1 cellular context compared by ENCODE assay signal in the genomic region with DNA sequence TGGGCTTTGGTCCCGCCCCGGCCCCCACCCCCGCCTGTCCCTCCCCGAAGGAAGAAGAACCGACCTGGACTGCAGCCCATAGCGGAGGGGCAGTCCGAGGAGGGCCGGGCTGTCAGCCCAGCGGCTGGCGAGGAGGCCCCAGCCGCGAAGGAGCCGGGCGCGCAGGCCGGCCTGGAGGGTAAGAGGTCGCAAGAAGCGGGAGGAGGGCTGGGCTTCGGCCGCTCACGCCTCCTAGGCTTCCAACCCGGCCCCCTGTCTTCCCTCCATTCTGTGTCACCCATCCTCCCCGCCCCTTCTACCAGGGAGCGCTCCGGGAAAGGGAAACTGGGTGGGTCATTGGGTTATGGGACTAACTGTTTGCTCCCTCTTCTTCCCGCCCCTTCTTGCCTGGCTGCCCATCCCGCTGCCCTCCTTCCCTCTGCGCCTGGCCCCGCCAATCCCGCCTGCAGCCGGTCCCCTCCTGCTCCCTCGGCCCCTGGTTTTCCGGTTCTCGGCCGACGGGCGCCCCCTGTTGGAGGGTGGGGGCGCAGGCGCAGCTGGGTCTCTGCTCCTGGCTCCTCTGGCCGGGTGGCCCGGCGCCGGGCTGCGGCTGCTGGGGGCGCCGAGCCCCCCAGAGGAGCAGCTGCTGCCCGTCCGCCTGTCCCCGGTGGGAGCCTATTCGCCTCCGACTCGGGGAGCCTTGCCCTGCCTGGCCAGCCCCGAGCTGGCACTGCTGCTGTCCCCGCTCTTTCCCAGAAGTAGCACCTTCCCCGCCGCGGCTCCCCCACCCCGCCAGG.
TF ChIP-seq lines count a peak whose summit lies in the region.

No MANE protein-coding gene starts in this region.

TF ChIP-seq in K562, 482 proteins besides CTCF, POLR2A, EP300 and RAD21 (continued from another document and continues in another):
- TF ChIP-seq, protein P1, sequence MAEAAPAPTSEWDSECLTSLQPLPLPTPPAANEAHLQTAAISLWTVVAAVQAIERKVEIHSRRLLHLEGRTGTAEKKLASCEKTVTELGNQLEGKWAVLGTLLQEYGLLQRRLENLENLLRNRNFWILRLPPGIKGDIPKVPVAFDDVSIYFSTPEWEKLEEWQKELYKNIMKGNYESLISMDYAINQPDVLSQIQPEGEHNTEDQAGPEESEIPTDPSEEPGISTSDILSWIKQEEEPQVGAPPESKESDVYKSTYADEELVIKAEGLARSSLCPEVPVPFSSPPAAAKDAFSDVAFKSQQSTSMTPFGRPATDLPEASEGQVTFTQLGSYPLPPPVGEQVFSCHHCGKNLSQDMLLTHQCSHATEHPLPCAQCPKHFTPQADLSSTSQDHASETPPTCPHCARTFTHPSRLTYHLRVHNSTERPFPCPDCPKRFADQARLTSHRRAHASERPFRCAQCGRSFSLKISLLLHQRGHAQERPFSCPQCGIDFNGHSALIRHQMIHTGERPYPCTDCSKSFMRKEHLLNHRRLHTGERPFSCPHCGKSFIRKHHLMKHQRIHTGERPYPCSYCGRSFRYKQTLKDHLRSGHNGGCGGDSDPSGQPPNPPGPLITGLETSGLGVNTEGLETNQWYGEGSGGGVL (CRISPR knock-in tag; IDR thresholded peaks at IDR 0.05): no peak
- no peak for TF ChIP-seq MBD2 (IDR thresholded peaks at IDR 0.05; ENCODE audit: borderline replicate concordance, low read depth)
- TF ChIP-seq MYC (IDR thresholded peaks at IDR 0.05; ENCODE audit: low read depth, low read length): no peak
- TF ChIP-seq MYC (CRISPR knock-in tag; IDR thresholded peaks at IDR 0.05; ENCODE audit: borderline replicate concordance, low read depth): no peak
- TF ChIP-seq CBFA2T2 (conservative IDR thresholded peaks at IDR 0.05): no peak
- TF ChIP-seq GTF2A2 (tag; IDR thresholded peaks at IDR 0.05): no peak
- TF ChIP-seq, protein P2, sequence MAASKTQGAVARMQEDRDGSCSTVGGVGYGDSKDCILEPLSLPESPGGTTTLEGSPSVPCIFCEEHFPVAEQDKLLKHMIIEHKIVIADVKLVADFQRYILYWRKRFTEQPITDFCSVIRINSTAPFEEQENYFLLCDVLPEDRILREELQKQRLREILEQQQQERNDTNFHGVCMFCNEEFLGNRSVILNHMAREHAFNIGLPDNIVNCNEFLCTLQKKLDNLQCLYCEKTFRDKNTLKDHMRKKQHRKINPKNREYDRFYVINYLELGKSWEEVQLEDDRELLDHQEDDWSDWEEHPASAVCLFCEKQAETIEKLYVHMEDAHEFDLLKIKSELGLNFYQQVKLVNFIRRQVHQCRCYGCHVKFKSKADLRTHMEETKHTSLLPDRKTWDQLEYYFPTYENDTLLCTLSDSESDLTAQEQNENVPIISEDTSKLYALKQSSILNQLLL (CRISPR knock-in tag; IDR thresholded peaks at IDR 0.05; ENCODE audit: borderline replicate concordance): no peak
- TF ChIP-seq RBM15 (IDR thresholded peaks at IDR 0.05; ENCODE audit: insufficient read depth, low read length): no peak
- TF ChIP-seq, protein P3, sequence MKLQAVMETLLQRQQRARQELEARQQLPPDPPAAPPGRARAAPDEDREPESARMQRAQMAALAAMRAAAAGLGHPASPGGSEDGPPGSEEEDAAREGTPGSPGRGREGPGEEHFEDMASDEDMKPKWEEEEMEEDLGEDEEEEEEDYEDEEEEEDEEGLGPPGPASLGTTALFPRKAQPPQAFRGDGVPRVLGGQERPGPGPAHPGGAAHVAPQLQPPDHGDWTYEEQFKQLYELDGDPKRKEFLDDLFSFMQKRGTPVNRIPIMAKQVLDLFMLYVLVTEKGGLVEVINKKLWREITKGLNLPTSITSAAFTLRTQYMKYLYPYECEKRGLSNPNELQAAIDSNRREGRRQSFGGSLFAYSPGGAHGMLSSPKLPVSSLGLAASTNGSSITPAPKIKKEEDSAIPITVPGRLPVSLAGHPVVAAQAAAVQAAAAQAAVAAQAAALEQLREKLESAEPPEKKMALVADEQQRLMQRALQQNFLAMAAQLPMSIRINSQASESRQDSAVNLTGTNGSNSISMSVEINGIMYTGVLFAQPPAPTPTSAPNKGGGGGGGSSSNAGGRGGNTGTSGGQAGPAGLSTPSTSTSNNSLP (IDR thresholded peaks at IDR 0.05; ENCODE audit: borderline replicate concordance, low read depth, low read length): no peak
- no peak for TF ChIP-seq ILF3 (IDR thresholded peaks at IDR 0.05; ENCODE audit: borderline replicate concordance)
- TF ChIP-seq, protein P4, sequence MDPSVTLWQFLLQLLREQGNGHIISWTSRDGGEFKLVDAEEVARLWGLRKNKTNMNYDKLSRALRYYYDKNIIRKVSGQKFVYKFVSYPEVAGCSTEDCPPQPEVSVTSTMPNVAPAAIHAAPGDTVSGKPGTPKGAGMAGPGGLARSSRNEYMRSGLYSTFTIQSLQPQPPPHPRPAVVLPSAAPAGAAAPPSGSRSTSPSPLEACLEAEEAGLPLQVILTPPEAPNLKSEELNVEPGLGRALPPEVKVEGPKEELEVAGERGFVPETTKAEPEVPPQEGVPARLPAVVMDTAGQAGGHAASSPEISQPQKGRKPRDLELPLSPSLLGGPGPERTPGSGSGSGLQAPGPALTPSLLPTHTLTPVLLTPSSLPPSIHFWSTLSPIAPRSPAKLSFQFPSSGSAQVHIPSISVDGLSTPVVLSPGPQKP (CRISPR knock-in tag; IDR thresholded peaks at IDR 0.05): no peak
- TF ChIP-seq, protein P5, sequence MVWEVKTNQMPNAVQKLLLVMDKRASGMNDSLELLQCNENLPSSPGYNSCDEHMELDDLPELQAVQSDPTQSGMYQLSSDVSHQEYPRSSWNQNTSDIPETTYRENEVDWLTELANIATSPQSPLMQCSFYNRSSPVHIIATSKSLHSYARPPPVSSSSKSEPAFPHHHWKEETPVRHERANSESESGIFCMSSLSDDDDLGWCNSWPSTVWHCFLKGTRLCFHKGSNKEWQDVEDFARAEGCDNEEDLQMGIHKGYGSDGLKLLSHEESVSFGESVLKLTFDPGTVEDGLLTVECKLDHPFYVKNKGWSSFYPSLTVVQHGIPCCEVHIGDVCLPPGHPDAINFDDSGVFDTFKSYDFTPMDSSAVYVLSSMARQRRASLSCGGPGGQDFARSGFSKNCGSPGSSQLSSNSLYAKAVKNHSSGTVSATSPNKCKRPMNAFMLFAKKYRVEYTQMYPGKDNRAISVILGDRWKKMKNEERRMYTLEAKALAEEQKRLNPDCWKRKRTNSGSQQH (CRISPR knock-in tag; IDR thresholded peaks at IDR 0.05): peak; percentile 34; the same call in 1 of the 2 replicates
- no peak for TF ChIP-seq ZNF239 (CRISPR knock-in tag; IDR thresholded peaks at IDR 0.05)
- no peak for TF ChIP-seq TAF9B (IDR thresholded peaks at IDR 0.05; ENCODE audit: partially characterized antibody)
- no peak for TF ChIP-seq HSF4 (CRISPR knock-in tag; IDR thresholded peaks at IDR 0.05; ENCODE audit: borderline replicate concordance)
- TF ChIP-seq, protein P6, sequence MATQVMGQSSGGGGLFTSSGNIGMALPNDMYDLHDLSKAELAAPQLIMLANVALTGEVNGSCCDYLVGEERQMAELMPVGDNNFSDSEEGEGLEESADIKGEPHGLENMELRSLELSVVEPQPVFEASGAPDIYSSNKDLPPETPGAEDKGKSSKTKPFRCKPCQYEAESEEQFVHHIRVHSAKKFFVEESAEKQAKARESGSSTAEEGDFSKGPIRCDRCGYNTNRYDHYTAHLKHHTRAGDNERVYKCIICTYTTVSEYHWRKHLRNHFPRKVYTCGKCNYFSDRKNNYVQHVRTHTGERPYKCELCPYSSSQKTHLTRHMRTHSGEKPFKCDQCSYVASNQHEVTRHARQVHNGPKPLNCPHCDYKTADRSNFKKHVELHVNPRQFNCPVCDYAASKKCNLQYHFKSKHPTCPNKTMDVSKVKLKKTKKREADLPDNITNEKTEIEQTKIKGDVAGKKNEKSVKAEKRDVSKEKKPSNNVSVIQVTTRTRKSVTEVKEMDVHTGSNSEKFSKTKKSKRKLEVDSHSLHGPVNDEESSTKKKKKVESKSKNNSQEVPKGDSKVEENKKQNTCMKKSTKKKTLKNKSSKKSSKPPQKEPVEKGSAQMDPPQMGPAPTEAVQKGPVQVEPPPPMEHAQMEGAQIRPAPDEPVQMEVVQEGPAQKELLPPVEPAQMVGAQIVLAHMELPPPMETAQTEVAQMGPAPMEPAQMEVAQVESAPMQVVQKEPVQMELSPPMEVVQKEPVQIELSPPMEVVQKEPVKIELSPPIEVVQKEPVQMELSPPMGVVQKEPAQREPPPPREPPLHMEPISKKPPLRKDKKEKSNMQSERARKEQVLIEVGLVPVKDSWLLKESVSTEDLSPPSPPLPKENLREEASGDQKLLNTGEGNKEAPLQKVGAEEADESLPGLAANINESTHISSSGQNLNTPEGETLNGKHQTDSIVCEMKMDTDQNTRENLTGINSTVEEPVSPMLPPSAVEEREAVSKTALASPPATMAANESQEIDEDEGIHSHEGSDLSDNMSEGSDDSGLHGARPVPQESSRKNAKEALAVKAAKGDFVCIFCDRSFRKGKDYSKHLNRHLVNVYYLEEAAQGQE (CRISPR knock-in tag; IDR thresholded peaks at IDR 0.05; ENCODE audit: low read depth): peak; percentile 69; the same call in 1 of the 2 replicates
- no peak for TF ChIP-seq SUPT5H (IDR thresholded peaks at IDR 0.05)
- TF ChIP-seq KDM5B (IDR thresholded peaks at IDR 0.05; ENCODE audit: insufficient replicate concordance, low read depth, low read length): peak; percentile 18
- TF ChIP-seq, protein P7, sequence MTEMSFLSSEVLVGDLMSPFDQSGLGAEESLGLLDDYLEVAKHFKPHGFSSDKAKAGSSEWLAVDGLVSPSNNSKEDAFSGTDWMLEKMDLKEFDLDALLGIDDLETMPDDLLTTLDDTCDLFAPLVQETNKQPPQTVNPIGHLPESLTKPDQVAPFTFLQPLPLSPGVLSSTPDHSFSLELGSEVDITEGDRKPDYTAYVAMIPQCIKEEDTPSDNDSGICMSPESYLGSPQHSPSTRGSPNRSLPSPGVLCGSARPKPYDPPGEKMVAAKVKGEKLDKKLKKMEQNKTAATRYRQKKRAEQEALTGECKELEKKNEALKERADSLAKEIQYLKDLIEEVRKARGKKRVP (CRISPR knock-in tag; IDR thresholded peaks at IDR 0.05): no peak
- TF ChIP-seq ZNF77 (CRISPR knock-in tag; IDR thresholded peaks at IDR 0.05): no peak
- TF ChIP-seq CSDE1 (IDR thresholded peaks at IDR 0.05): no peak
- no peak; the same call in 1 of the 2 replicates for TF ChIP-seq CBX1 (IDR thresholded peaks at IDR 0.05; ENCODE audit: low read depth)
- no peak for TF ChIP-seq ZNF12 (CRISPR knock-in tag; IDR thresholded peaks at IDR 0.05)
- TF ChIP-seq ZNF766 (CRISPR knock-in tag; conservative IDR thresholded peaks at IDR 0.05): no peak
- TF ChIP-seq KAT7 (CRISPR knock-in tag; IDR thresholded peaks at IDR 0.05; ENCODE audit: borderline replicate concordance): 0 out of 2 replicates have a peak, but pooled peaks have one; percentile 23
- no peak for TF ChIP-seq SREBF1 (IDR thresholded peaks at IDR 0.05; ENCODE audit: borderline replicate concordance, low read depth, low read length)
- TF ChIP-seq, protein P8, sequence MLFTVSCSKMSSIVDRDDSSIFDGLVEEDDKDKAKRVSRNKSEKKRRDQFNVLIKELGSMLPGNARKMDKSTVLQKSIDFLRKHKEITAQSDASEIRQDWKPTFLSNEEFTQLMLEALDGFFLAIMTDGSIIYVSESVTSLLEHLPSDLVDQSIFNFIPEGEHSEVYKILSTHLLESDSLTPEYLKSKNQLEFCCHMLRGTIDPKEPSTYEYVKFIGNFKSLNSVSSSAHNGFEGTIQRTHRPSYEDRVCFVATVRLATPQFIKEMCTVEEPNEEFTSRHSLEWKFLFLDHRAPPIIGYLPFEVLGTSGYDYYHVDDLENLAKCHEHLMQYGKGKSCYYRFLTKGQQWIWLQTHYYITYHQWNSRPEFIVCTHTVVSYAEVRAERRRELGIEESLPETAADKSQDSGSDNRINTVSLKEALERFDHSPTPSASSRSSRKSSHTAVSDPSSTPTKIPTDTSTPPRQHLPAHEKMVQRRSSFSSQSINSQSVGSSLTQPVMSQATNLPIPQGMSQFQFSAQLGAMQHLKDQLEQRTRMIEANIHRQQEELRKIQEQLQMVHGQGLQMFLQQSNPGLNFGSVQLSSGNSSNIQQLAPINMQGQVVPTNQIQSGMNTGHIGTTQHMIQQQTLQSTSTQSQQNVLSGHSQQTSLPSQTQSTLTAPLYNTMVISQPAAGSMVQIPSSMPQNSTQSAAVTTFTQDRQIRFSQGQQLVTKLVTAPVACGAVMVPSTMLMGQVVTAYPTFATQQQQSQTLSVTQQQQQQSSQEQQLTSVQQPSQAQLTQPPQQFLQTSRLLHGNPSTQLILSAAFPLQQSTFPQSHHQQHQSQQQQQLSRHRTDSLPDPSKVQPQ (CRISPR knock-in tag; IDR thresholded peaks at IDR 0.05; ENCODE audit: borderline replicate concordance): no peak
- TF ChIP-seq POLR3G (IDR thresholded peaks at IDR 0.05; ENCODE audit: extremely low read depth, insufficient read length, insufficient replicate concordance): no peak
- no peak for TF ChIP-seq MCM7 (IDR thresholded peaks at IDR 0.05)
- TF ChIP-seq, protein P9, sequence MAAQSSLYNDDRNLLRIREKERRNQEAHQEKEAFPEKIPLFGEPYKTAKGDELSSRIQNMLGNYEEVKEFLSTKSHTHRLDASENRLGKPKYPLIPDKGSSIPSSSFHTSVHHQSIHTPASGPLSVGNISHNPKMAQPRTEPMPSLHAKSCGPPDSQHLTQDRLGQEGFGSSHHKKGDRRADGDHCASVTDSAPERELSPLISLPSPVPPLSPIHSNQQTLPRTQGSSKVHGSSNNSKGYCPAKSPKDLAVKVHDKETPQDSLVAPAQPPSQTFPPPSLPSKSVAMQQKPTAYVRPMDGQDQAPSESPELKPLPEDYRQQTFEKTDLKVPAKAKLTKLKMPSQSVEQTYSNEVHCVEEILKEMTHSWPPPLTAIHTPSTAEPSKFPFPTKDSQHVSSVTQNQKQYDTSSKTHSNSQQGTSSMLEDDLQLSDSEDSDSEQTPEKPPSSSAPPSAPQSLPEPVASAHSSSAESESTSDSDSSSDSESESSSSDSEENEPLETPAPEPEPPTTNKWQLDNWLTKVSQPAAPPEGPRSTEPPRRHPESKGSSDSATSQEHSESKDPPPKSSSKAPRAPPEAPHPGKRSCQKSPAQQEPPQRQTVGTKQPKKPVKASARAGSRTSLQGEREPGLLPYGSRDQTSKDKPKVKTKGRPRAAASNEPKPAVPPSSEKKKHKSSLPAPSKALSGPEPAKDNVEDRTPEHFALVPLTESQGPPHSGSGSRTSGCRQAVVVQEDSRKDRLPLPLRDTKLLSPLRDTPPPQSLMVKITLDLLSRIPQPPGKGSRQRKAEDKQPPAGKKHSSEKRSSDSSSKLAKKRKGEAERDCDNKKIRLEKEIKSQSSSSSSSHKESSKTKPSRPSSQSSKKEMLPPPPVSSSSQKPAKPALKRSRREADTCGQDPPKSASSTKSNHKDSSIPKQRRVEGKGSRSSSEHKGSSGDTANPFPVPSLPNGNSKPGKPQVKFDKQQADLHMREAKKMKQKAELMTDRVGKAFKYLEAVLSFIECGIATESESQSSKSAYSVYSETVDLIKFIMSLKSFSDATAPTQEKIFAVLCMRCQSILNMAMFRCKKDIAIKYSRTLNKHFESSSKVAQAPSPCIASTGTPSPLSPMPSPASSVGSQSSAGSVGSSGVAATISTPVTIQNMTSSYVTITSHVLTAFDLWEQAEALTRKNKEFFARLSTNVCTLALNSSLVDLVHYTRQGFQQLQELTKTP (IDR thresholded peaks at IDR 0.05; ENCODE audit: low read depth in 1 of 2, partially characterized antibody in 2 of 2): no peak
- TF ChIP-seq, protein P10, sequence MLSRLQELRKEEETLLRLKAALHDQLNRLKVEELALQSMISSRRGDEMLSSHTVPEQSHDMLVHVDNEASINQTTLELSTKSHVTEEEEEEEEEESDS (CRISPR knock-in tag; IDR thresholded peaks at IDR 0.05): no peak
- no peak for TF ChIP-seq CBX2 (IDR thresholded peaks at IDR 0.05; ENCODE audit: insufficient read depth, low read length, poor library complexity, severe bottlenecking)
